ENCODE assay signal across 2 cellular contexts in genomic region chr18:79794851-79795250, GRCh38.
A peak's percentile ranks its signal among the peaks of the same experiment; 100 is the strongest.
TF ChIP-seq lines count a peak whose summit lies in the region.

No MANE protein-coding gene starts in this region.

TF ChIP-seq in HepG2, 621 proteins besides CTCF, POLR2A, EP300 and RAD21:
- TF ChIP-seq RFX3 (CRISPR knock-in tag; IDR thresholded peaks at IDR 0.05) (no peak), SMARCE1 (IDR thresholded peaks at IDR 0.05; ENCODE audit: borderline replicate concordance) (no peak), JUNB (CRISPR knock-in tag; IDR thresholded peaks at IDR 0.05; ENCODE audit: borderline replicate concordance) (no peak), ZNF816 (CRISPR knock-in tag; IDR thresholded peaks at IDR 0.05; ENCODE audit: borderline replicate concordance) (no peak), GPBP1L1 (CRISPR knock-in tag; IDR thresholded peaks at IDR 0.05) (no peak), RBFOX2 (IDR thresholded peaks at IDR 0.05; ENCODE audit: low read depth, low read length) (no peak), TFDP2 (CRISPR knock-in tag; IDR thresholded peaks at IDR 0.05) (no peak), KLF9 (CRISPR knock-in tag; IDR thresholded peaks at IDR 0.05; ENCODE audit: low read depth) (no peak), CREB1 (IDR thresholded peaks at IDR 0.05) (no peak), CREB1 (CRISPR knock-in tag; IDR thresholded peaks at IDR 0.05) (no peak), ZBTB38 (CRISPR knock-in tag; IDR thresholded peaks at IDR 0.05) (0 out of 2 replicates have a peak, but pooled peaks have one; percentile 35), ZBTB33 (CRISPR knock-in tag; IDR thresholded peaks at IDR 0.05) (peak; percentile 61; the same call in 1 of the 2 replicates), ZBTB42 (CRISPR knock-in tag; IDR thresholded peaks at IDR 0.05) (no peak), KLF15 (CRISPR knock-in tag; IDR thresholded peaks at IDR 0.05; ENCODE audit: borderline replicate concordance) (no peak), RERE (CRISPR knock-in tag; IDR thresholded peaks at IDR 0.05; ENCODE audit: low read depth) (no peak), ZNF230 (CRISPR knock-in tag; IDR thresholded peaks at IDR 0.05) (no peak), ADNP (CRISPR knock-in tag; IDR thresholded peaks at IDR 0.05) (no peak), ZNF101 (CRISPR knock-in tag; IDR thresholded peaks at IDR 0.05; ENCODE audit: borderline replicate concordance, low read depth) (no peak)

TF ChIP-seq in H1, 55 proteins besides CTCF, POLR2A, EP300 and RAD21:
- TF ChIP-seq SP4 (IDR thresholded peaks at IDR 0.05; ENCODE audit: low read length) = no peak
- no peak for TF ChIP-seq SP1 (IDR thresholded peaks at IDR 0.05; ENCODE audit: low read depth, low read length)
- no peak for TF ChIP-seq EZH2 (IDR thresholded peaks at IDR 0.05; ENCODE audit: low read depth, low read length, severe bottlenecking)
- no peak for TF ChIP-seq MAFK (IDR thresholded peaks at IDR 0.05; ENCODE audit: low read depth, low read length)
- no peak for TF ChIP-seq ASH2L (IDR thresholded peaks at IDR 0.05; ENCODE audit: low read length)
- no peak for TF ChIP-seq SAP30 (IDR thresholded peaks at IDR 0.05; ENCODE audit: insufficient read depth, insufficient replicate concordance, low read length)
